10 cellular contexts compared by ENCODE assay signal in the genomic region with DNA sequence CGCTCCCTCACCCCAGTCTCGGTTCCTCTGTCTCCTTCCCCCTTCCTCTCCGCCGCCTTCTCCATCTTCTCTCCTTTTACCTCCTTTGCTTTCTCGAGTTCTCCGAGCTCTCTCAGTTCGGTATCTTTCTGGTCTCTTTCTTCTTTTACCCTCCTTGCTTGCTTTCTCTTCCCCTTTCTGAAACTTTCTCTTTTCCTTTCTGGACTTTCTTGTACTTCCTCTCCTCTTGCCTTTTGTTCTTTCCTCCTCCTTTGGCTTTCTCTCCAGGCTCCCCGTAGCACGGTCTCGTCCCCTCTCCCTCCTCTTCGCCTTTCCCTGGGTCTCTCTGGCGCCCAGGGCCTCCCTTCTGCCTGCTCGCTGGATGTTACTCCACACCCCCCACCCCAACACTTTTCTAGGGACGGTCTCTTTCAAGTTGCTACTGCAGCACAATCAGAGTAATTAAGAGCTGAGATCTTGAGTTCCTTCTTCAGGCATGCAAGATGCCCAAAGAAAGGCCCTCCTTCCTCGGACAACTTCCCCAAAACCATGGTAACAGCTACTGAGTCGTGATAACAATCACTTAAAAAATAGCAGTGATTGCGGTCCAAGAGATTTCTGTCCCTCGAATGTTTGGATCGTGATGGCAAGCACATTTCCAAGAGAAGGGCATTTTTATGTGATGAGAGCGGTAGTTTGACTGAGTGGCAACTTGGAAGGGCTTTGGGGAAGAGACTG. TPM values are rescaled to one million over a fixed set of nuclear protein-coding genes. Genes with fewer than 3 reads are reported as not detected.
DNase-seq lines count a peak whose midpoint lies in the region; ATAC-seq, FAIRE-seq and TF ChIP-seq lines count a peak whose summit lies in the region.
"Had no signal": no experiment of that assay in that cellular context is flagged by ENCODE, and none has a peak within 500 bp of the region (broad histone marks: within the 10 kb centered on the region; RNA-seq: fewer than 3 reads in every experiment).

No MANE protein-coding gene starts in this region.

- H3K36me3 Mint-ChIP-seq in activated CD8-positive, alpha-beta memory T cell treated with anti-CD3 and anti-CD28 coated beads, Interleukin-2, amount 10 ng/mL, durations not matched to agents 7 days and 5 days = peaks cover 6% of the 10 kb centered on the region
- peaks cover 2% of the 10 kb centered on the region for H3K36me3 Mint-ChIP-seq in activated naive CD8-positive, alpha-beta T cell treated with anti-CD3 and anti-CD28 coated beads, Interleukin-2, amount 50 U/mL, for 24 hours (ENCODE audit: low read depth)

- H3K27me3 Mint-ChIP-seq in activated CD8-positive, alpha-beta memory T cell treated with anti-CD3 and anti-CD28 coated beads, Interleukin-2, amount 10 ng/mL, durations not matched to agents 7 days and 5 days = peaks cover 51% of the 10 kb centered on the region
- H3K27me3 Mint-ChIP-seq in activated naive CD8-positive, alpha-beta T cell treated with anti-CD3 and anti-CD28 coated beads, Interleukin-2, amount 50 U/mL, for 24 hours = peaks cover 61% of the 10 kb centered on the region

- H3K4me1 ChIP-seq in keratinocyte (ENCODE audit: control insufficient read depth, extremely low read depth, insufficient read depth, low read length) (peaks cover 8% of the 10 kb centered on the region), tibial artery (peaks cover 0 to 48% (median 31%) of the 10 kb centered on the region in 4 donors)

- dilution Hi-C loops in keratinocyte (cut with MboI; ENCODE audit: extremely low pct_ligation_motif_present, low sequenced_read_pairs) = no loop called here

- no peak overlapping the region for H3K27ac ChIP-seq in keratinocyte (ENCODE audit: control insufficient read depth, insufficient read depth, low read length)
- H3K27ac ChIP-seq in tibial artery = peak overlapping the region; percentile 84 to 87

- peak overlapping the region; percentile 88 for H2AFZ ChIP-seq in keratinocyte (ENCODE audit: control insufficient read depth, low read length)

- H3K9me3 Mint-ChIP-seq in activated CD8-positive, alpha-beta memory T cell treated with anti-CD3 and anti-CD28 coated beads, Interleukin-2, amount 10 ng/mL, durations not matched to agents 7 days and 5 days (ENCODE audit: low read depth) = no peaks in the 10 kb centered on the region
- H3K9me3 Mint-ChIP-seq in activated naive CD8-positive, alpha-beta T cell treated with anti-CD3 and anti-CD28 coated beads, Interleukin-2, amount 50 U/mL, for 24 hours = peaks cover 4% of the 10 kb centered on the region

- H3K27me3 ChIP-seq in keratinocyte (ENCODE audit: control insufficient read depth, extremely low read depth, insufficient read depth, low read length) = no peaks in the 10 kb centered on the region
- H3K27me3 ChIP-seq in tibial artery = no peaks in the 10 kb centered on the region

- H4K20me1 ChIP-seq in keratinocyte (ENCODE audit: control insufficient read depth, extremely low read depth, insufficient read depth, low read length) = no peaks in the 10 kb centered on the region

- H3K9me1 ChIP-seq in keratinocyte (ENCODE audit: control insufficient read depth, extremely low read depth, insufficient read depth, low read length) = no peaks in the 10 kb centered on the region

- no peaks in the 10 kb centered on the region for H3K9me3 ChIP-seq in keratinocyte (ENCODE audit: control insufficient read depth, low read depth, low read length)
- no peaks in the 10 kb centered on the region for H3K9me3 ChIP-seq in tibial artery

- ATAC-seq in activated CD8-positive, alpha-beta memory T cell treated with anti-CD3 and anti-CD28 coated beads, Interleukin-2, amount 10 ng/mL, durations not matched to agents 7 days and 5 days = no peak
- no peak for ATAC-seq in activated naive CD8-positive, alpha-beta T cell treated with anti-CD3 and anti-CD28 coated beads, Interleukin-2, amount 50 U/mL, for 24 hours
- ATAC-seq in GM21447 (IDR thresholded peaks at IDR 0.05; ENCODE audit: unreplicated experiment) (no peak), HG03135 (IDR thresholded peaks at IDR 0.05; ENCODE audit: unreplicated experiment) (no peak)

- no peak for DNase-seq in activated CD8-positive, alpha-beta memory T cell treated with anti-CD3 and anti-CD28 coated beads, Interleukin-2, amount 10 ng/mL, durations not matched to agents 7 days and 5 days
- no peak for DNase-seq in activated CD8-positive, alpha-beta memory T cell treated with anti-CD3 and anti-CD28 coated beads, Interleukin-2, amount 50 U/mL, for 48 hours
- no peak for DNase-seq in activated naive CD8-positive, alpha-beta T cell treated with anti-CD3 and anti-CD28 coated beads, Interleukin-2, amount 50 U/mL, for 24 hours
- DNase-seq in keratinocyte (ENCODE audit: low read depth, low spot score) = no peak
- no peak for DNase-seq in tibial artery
- no peak for DNase-seq in stimulated activated CD4-positive, alpha-beta T cell treated with anti-CD3 and anti-CD28 coated beads, Interleukin-4, amount 100 ng/mL, for 1 hour
- DNase-seq: NCI-H2029 treated with DMSO at 0.1 percent for 48 hours had no signal

- peak overlapping the region; percentile 68 for H3K4me2 ChIP-seq in keratinocyte (ENCODE audit: control insufficient read depth, extremely low read depth, insufficient read depth, low read depth, low read length)

- no peak for TF ChIP-seq CTCF in keratinocyte (optimal IDR thresholded peaks at IDR 0.05 in 1 of 3, IDR thresholded peaks at IDR 0.05 in 1 of 3, conservative IDR thresholded peaks at IDR 0.05 in 1 of 3; ENCODE audit: extremely low read depth in 1 of 3, insufficient read depth in 2 of 3, low read length in 3 of 3)
- TF ChIP-seq CTCF in tibial artery (IDR thresholded peaks at IDR 0.05) = no peak

- peaks cover 8% of the 10 kb centered on the region for H3K4me1 Mint-ChIP-seq in activated CD8-positive, alpha-beta memory T cell treated with anti-CD3 and anti-CD28 coated beads, Interleukin-2, amount 10 ng/mL, durations not matched to agents 7 days and 5 days
- peaks cover 13% of the 10 kb centered on the region for H3K4me1 Mint-ChIP-seq in activated naive CD8-positive, alpha-beta T cell treated with anti-CD3 and anti-CD28 coated beads, Interleukin-2, amount 50 U/mL, for 24 hours

- H3K4me3 Mint-ChIP-seq in activated CD8-positive, alpha-beta memory T cell treated with anti-CD3 and anti-CD28 coated beads, Interleukin-2, amount 10 ng/mL, durations not matched to agents 7 days and 5 days = no peak overlapping the region
- H3K4me3 Mint-ChIP-seq in activated naive CD8-positive, alpha-beta T cell treated with anti-CD3 and anti-CD28 coated beads, Interleukin-2, amount 50 U/mL, for 24 hours = peak overlapping the region; percentile 67

- CTCF ChIA-PET in activated CD8-positive, alpha-beta memory T cell treated with anti-CD3 and anti-CD28 coated beads, Interleukin-2, amount 10 ng/mL, durations not matched to agents 7 days and 5 days (lab: Charles Lee) = no interaction called here

- peak overlapping the region; percentile 94 for H3K9ac ChIP-seq in keratinocyte (ENCODE audit: control insufficient read depth, extremely low read depth, insufficient read depth, low read length)

- H3K36me3 ChIP-seq in keratinocyte (ENCODE audit: control insufficient read depth in 2 of 2, extremely low read depth in 1 of 2, insufficient read depth in 2 of 2, low read length in 2 of 2) (no peaks in the 10 kb centered on the region), tibial artery (no peaks in the 10 kb centered on the region)

- peak overlapping the region; percentile 69 to 80 (median 71) for H3K4me3 ChIP-seq in keratinocyte (ENCODE audit: control insufficient read depth in 2 of 3, extremely low read depth in 1 of 3, insufficient read depth in 2 of 3, low read depth in 1 of 3, low read length in 3 of 3)
- H3K4me3 ChIP-seq in tibial artery = peak overlapping the region; percentile 67 to 71

- peaks cover 30% of the 10 kb centered on the region for H3K79me2 ChIP-seq in keratinocyte (ENCODE audit: control insufficient read depth, insufficient read depth, low read length)

- no peak for FAIRE-seq in keratinocyte (lab: Jason Lieb, UNC)
- FAIRE-seq: islet of Langerhans had no signal

- H3K27ac Mint-ChIP-seq in activated CD8-positive, alpha-beta memory T cell treated with anti-CD3 and anti-CD28 coated beads, Interleukin-2, amount 10 ng/mL, durations not matched to agents 7 days and 5 days = peak overlapping the region; percentile 61
- no peak overlapping the region for H3K27ac Mint-ChIP-seq in activated naive CD8-positive, alpha-beta T cell treated with anti-CD3 and anti-CD28 coated beads, Interleukin-2, amount 50 U/mL, for 24 hours

- intact Hi-C loops in tibial artery (cut with DNase I; ENCODE audit: low total_unique reads) = no loop called here

RNA-seq across cellular contexts. Expression of a gene that starts 0.5 kb away (rescaled TPM):
- not detected for total RNA-seq in activated CD8-positive, alpha-beta memory T cell treated with anti-CD3 and anti-CD28 coated beads, Interleukin-2, amount 10 ng/mL, durations not matched to agents 7 days and 5 days
- 3.5 to 11.3 TPM (median 5.4 TPM) in 3 replicates for polyA plus RNA-seq in keratinocyte
- 5.2 TPM for polyA plus RNA-seq in keratinocyte (2011; ENCODE audit: low read depth)
- 1.9 and 3.5 TPM in 2 replicates for polyA plus RNA-seq in keratinocyte (2011; cell fraction: cytosol; rRNA removed)
- polyA plus RNA-seq in keratinocyte (2011; cell fraction: nucleus; rRNA removed) = 25.7 and 30.6 TPM in 2 replicates
- 3.7 and 13.5 TPM in 2 replicates for polyA plus RNA-seq in keratinocyte (2012; ENCODE audit: low replicate concordance)
- polyA minus RNA-seq in keratinocyte = 20.5 to 79.6 TPM (median 25.8 TPM) in 3 replicates
- polyA minus RNA-seq in keratinocyte (2011; cell fraction: cytosol; rRNA and poly(A)+ RNA removed) = 15.0 TPM
- 104 and 127 TPM in 2 replicates for polyA minus RNA-seq in keratinocyte (2011; cell fraction: nucleus; rRNA and poly(A)+ RNA removed)
